16 cellular contexts compared by ENCODE assay signal in the genomic region with DNA sequence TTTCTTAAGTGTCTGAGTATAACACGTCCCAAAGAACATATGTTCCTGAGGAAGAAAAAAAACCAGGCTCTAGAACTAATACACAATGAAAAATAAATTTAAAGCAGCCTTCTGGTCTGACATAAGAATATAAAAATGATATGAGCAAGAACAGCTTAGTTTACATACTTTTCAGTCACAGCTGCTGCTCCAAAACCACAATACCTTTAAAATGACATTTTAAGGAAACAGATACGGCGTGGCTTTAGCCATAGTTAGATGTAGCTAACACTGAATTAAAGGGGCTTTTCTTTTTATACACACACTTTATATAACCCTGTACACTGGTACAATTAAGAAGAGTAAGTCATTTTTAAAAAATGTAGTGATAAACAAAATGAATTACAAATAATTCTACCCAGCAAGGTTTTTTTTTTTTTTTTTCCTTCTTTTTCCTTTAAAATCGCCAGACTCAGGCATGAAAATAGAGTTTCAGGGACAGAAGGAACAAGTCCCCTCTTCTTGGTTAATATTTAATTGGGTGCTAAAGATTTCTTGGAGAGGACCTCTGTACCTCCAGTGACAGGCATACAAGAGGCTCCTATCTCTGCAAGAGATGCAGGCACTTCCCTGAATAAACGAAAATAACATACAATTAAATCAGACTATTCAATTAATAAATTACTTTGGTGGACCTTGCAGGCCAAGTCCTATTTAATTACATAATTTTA.
A peak's percentile ranks its signal among the peaks of the same experiment; 100 is the strongest.
DNase-seq lines count a peak whose midpoint lies in the region; ATAC-seq, FAIRE-seq and TF ChIP-seq lines count a peak whose summit lies in the region.
"Had no signal": no experiment of that assay in that cellular context is flagged by ENCODE, and none has a peak within 500 bp of the region (broad histone marks: within the 10 kb centered on the region; RNA-seq: fewer than 3 reads in every experiment).

No MANE protein-coding gene starts in this region.

- H3K4ac ChIP-seq in mesenchymal stem cell (ENCODE audit: low read depth in 1 of 2, low read length in 2 of 2), result no peak overlapping the region

- H4K91ac ChIP-seq in mesenchymal stem cell (ENCODE audit: low read length), result no peak overlapping the region

- no peak for TF ChIP-seq POLR2A in erythroblast (IDR thresholded peaks at IDR 0.05; ENCODE audit: low read length)

- H3K79me2 ChIP-seq in astrocyte (ENCODE audit: insufficient read depth, low read length), result peaks cover 54% of the 10 kb centered on the region
- H3K79me2 ChIP-seq in GM23338 (replicated peaks; ENCODE audit: insufficient read depth), result no peaks in the 10 kb centered on the region

- DNase-seq in AG04450 (ENCODE audit: low read depth, low spot score) (peak; percentile 47), HFFc6 (no peak), astrocyte (ENCODE audit: low read depth) (peak; percentile 60), mesenchymal stem cell (peak; percentile 14), erythroblast (lab: John Stamatoyannopoulos, UW) (no peak), GM23338 (ENCODE audit: low spot score) (no peak)
- DNase-seq in activated naive CD4-positive, alpha-beta T cell (lab: John Stamatoyannopoulos, UW), result no peak
- DNase-seq: activated CD8-positive, alpha-beta memory T cell treated with anti-CD3 and anti-CD28 coated beads, Interleukin-2, amount 10 ng/mL, durations not matched to agents 7 days and 5 days; AML-193; anterior cingulate cortex; effector CD8-positive, alpha-beta T cell; GOT3; mucosa of descending colon; NCI-H1436 treated with DMSO at 0.1 percent for 48 hours had no signal

- H3K9me2 ChIP-seq in GM23338 (ENCODE audit: insufficient read depth), result no peaks in the 10 kb centered on the region

- H4K20me1 ChIP-seq in astrocyte (ENCODE audit: insufficient read depth, low read length) (peaks cover 49% of the 10 kb centered on the region), GM23338 (replicated peaks; ENCODE audit: insufficient read depth) (no peaks in the 10 kb centered on the region)

- H3K9me3 ChIP-seq in AG04450 (ENCODE audit: control insufficient read depth, insufficient read depth, low read length), result no peaks in the 10 kb centered on the region; the same call in 1 of the 2 replicates
- no peaks in the 10 kb centered on the region for H3K9me3 ChIP-seq in astrocyte (ENCODE audit: insufficient read depth, low read depth, low read length)
- H3K9me3 ChIP-seq in mesenchymal stem cell (ENCODE audit: control insufficient read depth, low read length), result no peaks in the 10 kb centered on the region
- H3K9me3 ChIP-seq: mucosa of descending colon had no signal

- H3K4me3 Mint-ChIP-seq in HFFc6 (peak overlapping the region; percentile 48), astrocyte (ENCODE audit: unreplicated experiment) (no peak overlapping the region), GM23338 (no peak overlapping the region)
- H3K4me3 Mint-ChIP-seq: activated CD8-positive, alpha-beta memory T cell treated with anti-CD3 and anti-CD28 coated beads, Interleukin-2, amount 10 ng/mL, durations not matched to agents 7 days and 5 days had no signal

- no peak overlapping the region for H3K4me3 ChIP-seq in AG04450 (ENCODE audit: low read depth, low read length)
- no peak overlapping the region for H3K4me3 ChIP-seq in astrocyte (ENCODE audit: insufficient read depth, low read depth, low read length)
- H3K4me3 ChIP-seq in mesenchymal stem cell (ENCODE audit: insufficient read depth in 1 of 2, low read depth in 1 of 2, low read length in 2 of 2), result no peak overlapping the region
- H3K4me3 ChIP-seq in GM23338, result no peak overlapping the region
- H3K4me3 ChIP-seq: mucosa of descending colon had no signal

- H3K27ac ChIP-seq in AG04450 (ENCODE audit: low read depth, low read length) (no peak overlapping the region), astrocyte (ENCODE audit: low read depth, low read length) (no peak overlapping the region), mesenchymal stem cell (ENCODE audit: low read length, poor library complexity, severe bottlenecking) (no peak overlapping the region), GM23338 (ENCODE audit: low read depth) (no peak overlapping the region)

- H2BK120ac ChIP-seq in mesenchymal stem cell (ENCODE audit: low read depth, low read length), result no peak overlapping the region

- H3K4me2 ChIP-seq in astrocyte (ENCODE audit: low read length) (peak overlapping the region; percentile 9), mesenchymal stem cell (ENCODE audit: low read length, poor library complexity, severe bottlenecking) (no peak overlapping the region), GM23338 (no peak overlapping the region)

- no peak overlapping the region for H2AK5ac ChIP-seq in mesenchymal stem cell (ENCODE audit: low read length, severe bottlenecking)

- no peaks in the 10 kb centered on the region for H3K9me3 Mint-ChIP-seq in HFFc6
- no peaks in the 10 kb centered on the region for H3K9me3 Mint-ChIP-seq in astrocyte (ENCODE audit: unreplicated experiment)
- no peaks in the 10 kb centered on the region; the same call in 2 of the 3 replicates for H3K9me3 Mint-ChIP-seq in GM23338

- WGBS in mesenchymal stem cell, result 100% methylated on average over 1 of the region's 5 CpGs

- no peaks in the 10 kb centered on the region for H3K36me3 ChIP-seq in astrocyte (ENCODE audit: insufficient read depth, low read length)
- H3K36me3 ChIP-seq in mesenchymal stem cell (ENCODE audit: control insufficient read depth in 1 of 2, insufficient read depth in 2 of 2, low read depth in 1 of 2, low read length in 2 of 2), result peaks cover 0 to 4% of the 10 kb centered on the region in 2 experiments
- no peaks in the 10 kb centered on the region for H3K36me3 ChIP-seq in GM23338 (ENCODE audit: insufficient read depth)

- H3K27me3 Mint-ChIP-seq in HFFc6 (ENCODE audit: insufficient read depth), result peaks cover 1% of the 10 kb centered on the region; the same call in 1 of the 2 replicates
- H3K27me3 Mint-ChIP-seq in astrocyte (ENCODE audit: low read depth, unreplicated experiment), result no peaks in the 10 kb centered on the region
- H3K27me3 Mint-ChIP-seq in GM23338 (ENCODE audit: insufficient read depth, low read depth, poor library complexity), result peaks cover 3% of the 10 kb centered on the region

- H2AFZ ChIP-seq in astrocyte (ENCODE audit: low read depth, low read length), result no peak overlapping the region
- H2AFZ ChIP-seq in mesenchymal stem cell (ENCODE audit: low read depth, low read length), result no peak overlapping the region
- H2AFZ ChIP-seq in GM23338, result no peak overlapping the region

- no peak overlapping the region for H2BK12ac ChIP-seq in mesenchymal stem cell (ENCODE audit: low read length in 2 of 2)

- H3K36me3 Mint-ChIP-seq in HFFc6 (ENCODE audit: low read depth) (no peaks in the 10 kb centered on the region), astrocyte (ENCODE audit: low read depth, unreplicated experiment) (peaks cover 1% of the 10 kb centered on the region), GM23338 (ENCODE audit: low read depth) (no peaks in the 10 kb centered on the region)
- H3K36me3 Mint-ChIP-seq: activated CD8-positive, alpha-beta memory T cell treated with anti-CD3 and anti-CD28 coated beads, Interleukin-2, amount 10 ng/mL, durations not matched to agents 7 days and 5 days had no signal

- H3K14ac ChIP-seq in mesenchymal stem cell (ENCODE audit: low read length in 2 of 2), result no peak overlapping the region

- no peak overlapping the region for H2BK15ac ChIP-seq in mesenchymal stem cell (ENCODE audit: low read depth, poor library complexity, severe bottlenecking)

- peak; percentile 65 for FAIRE-seq in astrocyte (lab: Jason Lieb, UNC)
- FAIRE-seq: urothelium cell line had no signal

- no peaks in the 10 kb centered on the region for H3K27me3 ChIP-seq in AG04450 (ENCODE audit: control insufficient read depth, insufficient read depth, low read length)
- H3K27me3 ChIP-seq in astrocyte (ENCODE audit: insufficient read depth, low read length), result no peaks in the 10 kb centered on the region
- H3K27me3 ChIP-seq in mesenchymal stem cell (ENCODE audit: control insufficient read depth in 1 of 2, insufficient read depth in 1 of 2, low read length in 2 of 2), result no peaks in the 10 kb centered on the region
- no peaks in the 10 kb centered on the region for H3K27me3 ChIP-seq in GM23338 (ENCODE audit: insufficient read depth)

- TF ChIP-seq CTCF in AG04450 (IDR thresholded peaks at IDR 0.05; ENCODE audit: low read depth, low read length) (no peak), HFFc6 (IDR thresholded peaks at IDR 0.05) (no peak), astrocyte (IDR thresholded peaks at IDR 0.05; ENCODE audit: insufficient read depth, low read depth, low read length) (no peak), GM23338 (conservative IDR thresholded peaks at IDR 0.05; ENCODE audit: low read depth in 2 of 2) (no peak)

- no peaks in the 10 kb centered on the region for H3F3A ChIP-seq in GM23338 (replicated peaks; ENCODE audit: low read depth)

- POLR2A ChIA-PET in AG04450 (lab: Yijun Ruan, JAX), result interaction anchor here (0.6 to 0.8 kb wide), 4 partner anchors 73 to 282 kb away, joined by 3 to 7 read pairs (median 3); partner anchors contain the start of gene FOXP1

- CTCF ChIA-PET in AG04450 (lab: Charles Lee), result interaction anchor here (0.7 kb wide), 1 partner anchor 279 kb away, joined by 3 read pairs; no protein-coding TSS in a partner anchor

- H3K27ac Mint-ChIP-seq in HFFc6 (peak overlapping the region; percentile 22), astrocyte (ENCODE audit: unreplicated experiment) (no peak overlapping the region), GM23338 (no peak overlapping the region)
- H3K27ac Mint-ChIP-seq: activated CD8-positive, alpha-beta memory T cell treated with anti-CD3 and anti-CD28 coated beads, Interleukin-2, amount 10 ng/mL, durations not matched to agents 7 days and 5 days had no signal

- H3K9ac ChIP-seq in astrocyte (ENCODE audit: low read length) (no peak overlapping the region), mesenchymal stem cell (ENCODE audit: low read length) (no peak overlapping the region)

- no peak overlapping the region for H3K23ac ChIP-seq in mesenchymal stem cell (ENCODE audit: low read length in 2 of 2)

- H4K8ac ChIP-seq in mesenchymal stem cell (ENCODE audit: low read length), result no peak overlapping the region

- no peak overlapping the region for H3K18ac ChIP-seq in mesenchymal stem cell (ENCODE audit: low read depth in 1 of 2, low read length in 2 of 2)

- no peak overlapping the region for H2BK5ac ChIP-seq in mesenchymal stem cell (ENCODE audit: low read depth, low read length, poor library complexity, severe bottlenecking)

- peaks cover 35% of the 10 kb centered on the region for H3K79me1 ChIP-seq in mesenchymal stem cell (replicated peaks; ENCODE audit: low read length, poor library complexity, severe bottlenecking)

- no peak for ATAC-seq in esophagus mucosa
- no peak for ATAC-seq in GM23338
- ATAC-seq: activated CD8-positive, alpha-beta memory T cell treated with anti-CD3 and anti-CD28 coated beads, Interleukin-2, amount 10 ng/mL, durations not matched to agents 7 days and 5 days; mucosa of descending colon had no signal

- peaks cover 20% of the 10 kb centered on the region for H3K4me1 Mint-ChIP-seq in HFFc6 (ENCODE audit: low read depth)
- H3K4me1 Mint-ChIP-seq in astrocyte (ENCODE audit: low read depth, unreplicated experiment), result peaks cover 18% of the 10 kb centered on the region
- no peaks in the 10 kb centered on the region for H3K4me1 Mint-ChIP-seq in GM23338
- H3K4me1 Mint-ChIP-seq: activated CD8-positive, alpha-beta memory T cell treated with anti-CD3 and anti-CD28 coated beads, Interleukin-2, amount 10 ng/mL, durations not matched to agents 7 days and 5 days had no signal

- H3K4me1 ChIP-seq in astrocyte (ENCODE audit: insufficient read depth, low read length) (peaks cover 4% of the 10 kb centered on the region), mesenchymal stem cell (ENCODE audit: control insufficient read depth, insufficient read depth, low read depth, low read length) (peaks cover 3% of the 10 kb centered on the region), GM23338 (ENCODE audit: insufficient read depth) (no peaks in the 10 kb centered on the region)

Comparison
In these comparisons a context has a peak if more than half of its experiments do, and no peak if none do; other contexts are left out.
1. DNase-seq: peak in AG04450 (single experiment), astrocyte (single experiment) and mesenchymal stem cell (single experiment); none in HFFc6 (single experiment), erythroblast (0 of 2), activated naive CD4-positive, alpha-beta T cell (0 of 4) and GM23338 (single experiment).